In the genomic region with DNA sequence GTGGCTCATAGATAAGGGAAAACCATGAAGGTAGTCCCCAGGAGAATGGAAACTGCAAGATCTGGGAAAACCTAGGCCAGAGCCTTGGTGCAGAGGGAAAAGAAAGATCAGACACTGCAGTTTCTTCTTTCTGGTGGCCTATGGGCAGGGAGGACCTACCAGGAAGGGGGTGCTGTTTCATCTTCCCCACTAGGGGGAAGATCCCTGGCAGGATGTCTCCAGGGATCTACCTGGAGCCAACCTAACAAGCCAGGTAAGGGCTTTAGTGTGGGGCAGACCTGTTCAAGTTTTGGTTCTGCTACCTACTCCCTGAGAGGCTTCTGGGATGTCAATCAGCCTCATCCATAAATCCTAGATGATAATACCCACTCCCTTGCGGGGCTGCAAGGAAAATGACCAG, we compare ENCODE assay signal across 15 cellular contexts. TPM values are rescaled to one million over a fixed set of nuclear protein-coding genes. Genes with fewer than 3 reads are reported as not detected.
DNase-seq lines count a peak whose midpoint lies in the region; ATAC-seq, FAIRE-seq and TF ChIP-seq lines count a peak whose summit lies in the region.
"Had no signal": no experiment of that assay in that cellular context is flagged by ENCODE, and none has a peak within 500 bp of the region (broad histone marks: within the 10 kb centered on the region; RNA-seq: fewer than 3 reads in every experiment).

No MANE protein-coding gene starts in this region.

- no peak overlapping the region for H3K4me3 Mint-ChIP-seq in GM23338
- no peak overlapping the region for H3K4me3 Mint-ChIP-seq in activated T-cell treated with anti-CD3 and anti-CD28 coated beads, Interleukin-2, amount 50 U/mL, for 72 hours
- H3K4me3 Mint-ChIP-seq: activated T-cell treated with anti-CD3 and anti-CD28 coated beads, Interleukin-2, amount 50 U/mL, for 24 hours; natural killer cell treated with Interleukin-12 subunit alpha and Interleukin-12 subunit beta and Interleukin-15 and Interleukin-18, amount 100 ng/mL, for 72 hours had no signal

- no peak overlapping the region for H3K23ac ChIP-seq in trophoblast cell (ENCODE audit: low read length)

- peaks cover 3% of the 10 kb centered on the region for H3K79me1 ChIP-seq in trophoblast cell (ENCODE audit: low read length)

- peak overlapping the region; percentile 36 for H4K8ac ChIP-seq in trophoblast cell (ENCODE audit: low read depth, low read length)

- no peak overlapping the region for H4K12ac ChIP-seq in trophoblast cell (ENCODE audit: low read depth, low read length)

- H2BK120ac ChIP-seq in trophoblast cell (ENCODE audit: insufficient read depth, low read length, poor library complexity), result peak overlapping the region; percentile 41

- 76 to 84% methylated on average over 1 of the region's 1 CpG for WGBS in esophagus, 2 donors
- WGBS in trophoblast cell (ENCODE audit: extremely low coverage, insufficient coverage, insufficient read length), result no CpG with 5 or more reads among the region's 1 CpG

- H3K4me1 Mint-ChIP-seq in GM23338, result peaks cover 15% of the 10 kb centered on the region
- H3K4me1 Mint-ChIP-seq in activated T-cell treated with anti-CD3 and anti-CD28 coated beads, Interleukin-2, amount 50 U/mL, for 72 hours (ENCODE audit: low read depth), result peaks cover 39% of the 10 kb centered on the region

- H4K20me1 ChIP-seq in GM23338 (replicated peaks; ENCODE audit: insufficient read depth), result no peaks in the 10 kb centered on the region

- H3K9me3 ChIP-seq in Panc1 (ENCODE audit: control insufficient read depth, insufficient read depth, low read depth, low read length), result no peaks in the 10 kb centered on the region
- no peaks in the 10 kb centered on the region for H3K9me3 ChIP-seq in esophagus (ENCODE audit: control insufficient read depth in 2 of 2, insufficient read depth in 1 of 2, low read depth in 1 of 2, low read length in 1 of 2)
- H3K9me3 ChIP-seq in trophoblast cell (ENCODE audit: insufficient read depth, low read depth, low read length), result no peaks in the 10 kb centered on the region
- H3K9me3 ChIP-seq: left lung had no signal

- peaks cover 11% of the 10 kb centered on the region; the same call in 1 of the 2 replicates for H3K4me1 ChIP-seq in GM23338 (ENCODE audit: insufficient read depth)
- peaks cover 45% of the 10 kb centered on the region for H3K4me1 ChIP-seq in Panc1 (ENCODE audit: control insufficient read depth, insufficient read depth, low read length)
- peaks cover 7 to 14% of the 10 kb centered on the region in 2 donors for H3K4me1 ChIP-seq in esophagus (ENCODE audit: control insufficient read depth in 2 of 2, insufficient read depth in 2 of 2, low read length in 1 of 2)
- H3K4me1 ChIP-seq in trophoblast cell (ENCODE audit: control insufficient read depth in 1 of 2, insufficient read depth in 2 of 2, low read length in 2 of 2), result peaks cover 9 to 14% of the 10 kb centered on the region in 2 experiments

- H3K4me2 ChIP-seq in GM23338 (no peak overlapping the region), trophoblast cell (ENCODE audit: low read length) (no peak overlapping the region)

- no peaks in the 10 kb centered on the region for H3K27me3 ChIP-seq in GM23338 (ENCODE audit: insufficient read depth)
- no peaks in the 10 kb centered on the region for H3K27me3 ChIP-seq in Panc1 (ENCODE audit: control insufficient read depth, insufficient read depth, low read length)
- H3K27me3 ChIP-seq in esophagus (ENCODE audit: control insufficient read depth in 1 of 2, insufficient read depth in 2 of 2, low read length in 2 of 2), result no peaks in the 10 kb centered on the region
- H3K27me3 ChIP-seq in trophoblast cell (ENCODE audit: insufficient read depth, low read length), result no peaks in the 10 kb centered on the region
- H3K27me3 ChIP-seq: left lung had no signal

- peak overlapping the region; percentile 21 for H3K14ac ChIP-seq in trophoblast cell (ENCODE audit: low read length)

- peak overlapping the region; percentile 0 for H3K18ac ChIP-seq in trophoblast cell (ENCODE audit: low read length)

- no TSS peak for BruUV-seq in Panc1 (replicated peaks; lab: Mats Ljungman, UMichigan)

- in situ Hi-C loops in Panc1 (cut with HindIII; ENCODE audit: low pct_unique_long_range_greater_than_20kb, low sequenced_read_pairs), result no loop called here

- POLR2A ChIA-PET in Panc1 (lab: Charles Lee), result no interaction called here

- FAIRE-seq in HTR-8/SVneo (lab: Jason Lieb, UNC), result no peak

- H3K4ac ChIP-seq in trophoblast cell (ENCODE audit: low read depth, low read length), result peak overlapping the region; percentile 9

- no peaks in the 10 kb centered on the region for H3K9me3 Mint-ChIP-seq in GM23338
- no peaks in the 10 kb centered on the region for H3K9me3 Mint-ChIP-seq in activated T-cell treated with anti-CD3 and anti-CD28 coated beads, Interleukin-2, amount 50 U/mL, for 72 hours
- H3K9me3 Mint-ChIP-seq: natural killer cell treated with Interleukin-12 subunit alpha and Interleukin-12 subunit beta and Interleukin-15 and Interleukin-18, amount 100 ng/mL, for 72 hours had no signal

- CTCF ChIA-PET in Panc1 (lab: Charles Lee), result no interaction called here

- H3K9me2 ChIP-seq in GM23338 (ENCODE audit: insufficient read depth), result no peaks in the 10 kb centered on the region

- H4K91ac ChIP-seq in trophoblast cell (ENCODE audit: low read depth, low read length), result peak overlapping the region; percentile 19

- H2AK5ac ChIP-seq in trophoblast cell (ENCODE audit: low read length), result peak overlapping the region; percentile 4

- no peaks in the 10 kb centered on the region for H3K36me3 ChIP-seq in GM23338 (ENCODE audit: insufficient read depth)
- no peaks in the 10 kb centered on the region for H3K36me3 ChIP-seq in Panc1 (ENCODE audit: control insufficient read depth, insufficient read depth, low read length)
- peaks cover 0 to 8% of the 10 kb centered on the region in 2 donors for H3K36me3 ChIP-seq in esophagus (ENCODE audit: control insufficient read depth in 2 of 2, insufficient read depth in 2 of 2, low read length in 1 of 2)
- H3K36me3 ChIP-seq in trophoblast cell (ENCODE audit: control insufficient read depth in 1 of 2, insufficient read depth in 2 of 2, low read length in 2 of 2), result peaks cover 2 to 6% of the 10 kb centered on the region in 2 experiments

- ATAC-seq in GM23338 (peak; percentile 95), Panc1 (0 out of 2 replicates have a peak, but pooled peaks have one; percentile 26), HG03025 (IDR thresholded peaks at IDR 0.05; ENCODE audit: low FRiP score, unreplicated experiment) (no peak)
- no peak for ATAC-seq in activated T-cell treated with anti-CD3 and anti-CD28 coated beads, Interleukin-2, amount 50 U/mL, for 72 hours (replicated peaks in 1 of 2)
- ATAC-seq: left lung; natural killer cell treated with Interleukin-12 subunit alpha and Interleukin-12 subunit beta and Interleukin-15 and Interleukin-18, amount 100 ng/mL, for 72 hours had no signal

- peak overlapping the region; percentile 77; the same call in 1 of the 2 replicates for H3K27ac Mint-ChIP-seq in GM23338
- H3K27ac Mint-ChIP-seq in activated T-cell treated with anti-CD3 and anti-CD28 coated beads, Interleukin-2, amount 50 U/mL, for 72 hours, result no peak overlapping the region
- H3K27ac Mint-ChIP-seq: activated T-cell treated with anti-CD3 and anti-CD28 coated beads, Interleukin-2, amount 50 U/mL, for 24 hours; natural killer cell treated with Interleukin-12 subunit alpha and Interleukin-12 subunit beta and Interleukin-15 and Interleukin-18, amount 100 ng/mL, for 72 hours had no signal

- TF ChIP-seq CTCF in GM23338 (conservative IDR thresholded peaks at IDR 0.05; ENCODE audit: low read depth in 2 of 2) (peak; percentile 56 to 60), Panc1 (IDR thresholded peaks at IDR 0.05) (peak; percentile 35; the same call in 1 of the 2 replicates)

- no peaks in the 10 kb centered on the region; the same call in 2 of the 3 replicates for H3K36me3 Mint-ChIP-seq in GM23338 (ENCODE audit: low read depth)
- H3K36me3 Mint-ChIP-seq in activated T-cell treated with anti-CD3 and anti-CD28 coated beads, Interleukin-2, amount 50 U/mL, for 72 hours (ENCODE audit: insufficient read depth in 2 of 2), result peaks cover 4 to 6% of the 10 kb centered on the region in 2 donors
- H3K36me3 Mint-ChIP-seq: natural killer cell treated with Interleukin-12 subunit alpha and Interleukin-12 subunit beta and Interleukin-15 and Interleukin-18, amount 100 ng/mL, for 72 hours had no signal

- H2AFZ ChIP-seq in GM23338 (peak overlapping the region; percentile 15; the same call in 1 of the 2 replicates), trophoblast cell (ENCODE audit: insufficient read depth, low read length, poor library complexity) (no peak overlapping the region)

- peak overlapping the region; percentile 90 for H2BK12ac ChIP-seq in trophoblast cell (ENCODE audit: low read length)

- no peaks in the 10 kb centered on the region for H3K79me2 ChIP-seq in GM23338 (replicated peaks; ENCODE audit: insufficient read depth)
- peaks cover 3% of the 10 kb centered on the region for H3K79me2 ChIP-seq in trophoblast cell (ENCODE audit: control insufficient read depth, insufficient read depth, low read length, poor library complexity)

- peaks cover 4% of the 10 kb centered on the region for H3K27me3 Mint-ChIP-seq in GM23338 (ENCODE audit: insufficient read depth, low read depth, poor library complexity)
- H3K27me3 Mint-ChIP-seq in activated T-cell treated with anti-CD3 and anti-CD28 coated beads, Interleukin-2, amount 50 U/mL, for 72 hours (ENCODE audit: low read depth), result no peaks in the 10 kb centered on the region
- H3K27me3 Mint-ChIP-seq: activated T-cell treated with anti-CD3 and anti-CD28 coated beads, Interleukin-2, amount 50 U/mL, for 24 hours; natural killer cell treated with Interleukin-12 subunit alpha and Interleukin-12 subunit beta and Interleukin-15 and Interleukin-18, amount 100 ng/mL, for 72 hours had no signal

- DNase-seq in GM23338 (ENCODE audit: low spot score) (peak; percentile 64), Panc1 (ENCODE audit: low read depth, low spot score) (no peak), trophoblast cell (no peak), NCI-H187 (lab: John Stamatoyannopoulos, UW) (no peak), HTR-8/SVneo (ENCODE audit: insufficient read length, low spot score) (no peak)
- DNase-seq in activated T-cell treated with anti-CD3 and anti-CD28 coated beads, Interleukin-2, amount 50 U/mL, for 72 hours, result no peak
- DNase-seq: activated CD4-positive, alpha-beta T cell treated with anti-CD3 and anti-CD28 coated beads for 1 hour; activated T-cell treated with anti-CD3 and anti-CD28 coated beads, Interleukin-2, amount 50 U/mL, for 24 hours; amygdala; left lung; NCI-H2081; SW 1271 had no signal

- H3K9ac ChIP-seq in trophoblast cell (ENCODE audit: low read length), result no peak overlapping the region

- peak overlapping the region; percentile 58 for H2BK5ac ChIP-seq in trophoblast cell (ENCODE audit: low read depth, low read length, poor library complexity)

- no peak overlapping the region for H3K27ac ChIP-seq in GM23338 (ENCODE audit: low read depth)
- H3K27ac ChIP-seq in Panc1 (ENCODE audit: low read length), result peak overlapping the region; percentile 51; the same call in 1 of the 2 replicates
- peak overlapping the region; percentile 62 to 81 for H3K27ac ChIP-seq in esophagus (ENCODE audit: low read depth in 2 of 2, low read length in 1 of 2)
- H3K27ac ChIP-seq in trophoblast cell (ENCODE audit: low read depth, low read length), result peak overlapping the region; percentile 14
- H3K27ac ChIP-seq: left lung had no signal

- H3F3A ChIP-seq in GM23338 (replicated peaks; ENCODE audit: low read depth), result no peaks in the 10 kb centered on the region

- intact Hi-C loops in Panc1 (cut with micrococcal nuclease; ENCODE audit: unreplicated experiment), result no loop called here

- no peak overlapping the region for H3K4me3 ChIP-seq in GM23338
- no peak overlapping the region for H3K4me3 ChIP-seq in Panc1 (ENCODE audit: low read depth in 2 of 2, low read length in 2 of 2)
- H3K4me3 ChIP-seq in esophagus (ENCODE audit: low read depth in 1 of 2, low read length in 2 of 2), result no peak overlapping the region
- H3K4me3 ChIP-seq in trophoblast cell (ENCODE audit: low read depth, low read length), result no peak overlapping the region
- H3K4me3 ChIP-seq: left lung had no signal

RNA-seq across cellular contexts. Expression of a gene that starts 21.4 kb away (rescaled TPM):
- 3.0 and 3.3 TPM in 2 replicates for total RNA-seq in GM23338 (2014; rRNA removed; shearing (Covaris generic))
- 1.7 and 3.3 TPM in 2 replicates for polyA plus RNA-seq in GM23338 (2016; fragmentation: Nextera tagmentation; extraction: Ambion mirVana)
- 45.2 TPM for total RNA-seq in Panc1 (2021; ENCODE audit: unreplicated experiment)
- 39.0 TPM for polyA plus RNA-seq in Panc1 (2012; ENCODE audit: insufficient read length)
- 10 to 100 TPM; 49.9 to 83.2 TPM for polyA plus RNA-seq in esophagus
- polyA plus RNA-seq in trophoblast cell (2013), result 76.2 and 80.2 TPM in 2 replicates
- total RNA-seq in activated T-cell treated with anti-CD3 and anti-CD28 coated beads, Interleukin-2, amount 50 U/mL, for 72 hours, result 10 to 100 TPM; 23.7 to 26.9 TPM

RNA-seq across cellular contexts. Expression of a gene that starts 21.9 kb away (rescaled TPM):
- not detected in 2 replicates for total RNA-seq in GM23338 (2014; rRNA removed; shearing (Covaris generic))
- polyA plus RNA-seq in GM23338 (2016; fragmentation: Nextera tagmentation; extraction: Ambion mirVana) (0.42 and 1.1 TPM in 2 replicates), esophagus (1 to 10 TPM in 1 of 2 donors, under 1 TPM in 1; 0.72 to 1.4 TPM)
- 3.6 TPM for total RNA-seq in Panc1 (2021; ENCODE audit: unreplicated experiment)
- polyA plus RNA-seq in Panc1 (2012; ENCODE audit: insufficient read length), result 3.7 TPM
- polyA plus RNA-seq in trophoblast cell (2013), result 0.39 and 0.47 TPM in 2 replicates
- total RNA-seq in activated T-cell treated with anti-CD3 and anti-CD28 coated beads, Interleukin-2, amount 50 U/mL, for 72 hours, result under 1 TPM; 0.39 to 0.43 TPM

Comparison
In these comparisons a context has a peak if more than half of its experiments do, and no peak if none do; other contexts are left out.
1. ATAC-seq: peak in GM23338 (single experiment) and Panc1 (single experiment); none in HG03025 (single experiment) and activated T-cell treated with anti-CD3 and anti-CD28 coated beads, Interleukin-2, amount 50 U/mL, for 72 hours (0 of 2).